ENCODE assay signal across 36 cellular contexts in genomic region chr1:112105557-112105956, GRCh38.
"Had no signal": no experiment of that assay in that cellular context is flagged by ENCODE, and none has a peak within 500 bp of the region (broad histone marks: within the 10 kb centered on the region; RNA-seq: fewer than 3 reads in every experiment).

No MANE protein-coding gene starts in this region.

- H3K27me3 ChIP-seq: MG63 had no signal

- DNase-seq: Karpas-422, Kasumi-1, MG63, MM.1S, MV-4-11, NCI-H1048, NCI-H1092, NCI-H1092 treated with DMSO at 0.1 percent for 48 hours, NCI-H1105, NCI-H1105 treated with DMSO at 0.1 percent for 48 hours, NCI-H1417, NCI-H1417 treated with DMSO at 0.1 percent for 48 hours, NCI-H1436, NCI-H1436 treated with DMSO at 0.1 percent for 48 hours, NCI-H146, NCI-H1694, NCI-H1694 treated with DMSO at 0.1 percent for 48 hours, NCI-H187, NCI-H187 treated with DMSO at 0.1 percent for 48 hours, NCI-H1930, NCI-H2029, NCI-H2029 treated with DMSO at 0.1 percent for 48 hours, NCI-H2081, NCI-H2081 treated with DMSO at 0.1 percent for 48 hours, NCI-H2107, NCI-H2171, NCI-H2171 treated with DMSO at 0.1 percent for 48 hours, NCI-H2227 treated with DMSO at 0.1 percent for 48 hours, NCI-H226, NCI-H345, NCI-H446, NCI-H446 treated with DMSO at 0.1 percent for 48 hours, NCI-H510A, NCI-H510A treated with DMSO at 0.1 percent for 48 hours, NCI-H524, NCI-H524 treated with DMSO at 0.1 percent for 48 hours had no signal

- H3K9me3 ChIP-seq: MG63 had no signal

- H3K36me3 ChIP-seq: MG63 had no signal

- H3K4me3 ChIP-seq: MG63 had no signal
